In genomic region chr12:54932691-54933090, GRCh38 we compare ENCODE assay signal across 10 cellular contexts. TPM values are rescaled to one million over a fixed set of nuclear protein-coding genes. Genes with fewer than 3 reads are reported as not detected.
A peak's percentile ranks its signal among the peaks of the same experiment; 100 is the strongest.
DNase-seq lines count a peak whose midpoint lies in the region; ATAC-seq and TF ChIP-seq lines count a peak whose summit lies in the region.
"Had no signal": no experiment of that assay in that cellular context is flagged by ENCODE, and none has a peak within 500 bp of the region (broad histone marks: within the 10 kb centered on the region; RNA-seq: fewer than 3 reads in every experiment).

No MANE protein-coding gene starts in this region.

- no peaks in the 10 kb centered on the region for H3K27me3 ChIP-seq in MG63
- H3K27me3 ChIP-seq in esophagus muscularis mucosa = no peaks in the 10 kb centered on the region

- no peak for TF ChIP-seq POLR2A in esophagus muscularis mucosa (IDR thresholded peaks at IDR 0.05; ENCODE audit: low read depth)

- H3K4me1 Mint-ChIP-seq in activated CD8-positive, alpha-beta T cell treated with anti-CD3 and anti-CD28 coated beads, Interleukin-2, amount 10 ng/mL, durations not matched to agents 7 days and 5 days (ENCODE audit: low read depth) = peaks cover 55% of the 10 kb centered on the region

- H3K4me3 ChIP-seq in MG63 (no peak overlapping the region), esophagus muscularis mucosa (no peak overlapping the region)

- no peak overlapping the region for H3K27ac ChIP-seq in esophagus muscularis mucosa (replicated peaks in 1 of 4)
- H3K27ac ChIP-seq: HL-60 had no signal

- H3K27me3 Mint-ChIP-seq in activated CD8-positive, alpha-beta T cell treated with anti-CD3 and anti-CD28 coated beads, Interleukin-2, amount 10 ng/mL, durations not matched to agents 7 days and 5 days (ENCODE audit: low read depth) = no peaks in the 10 kb centered on the region

- H3K27ac Mint-ChIP-seq in activated CD8-positive, alpha-beta T cell treated with anti-CD3 and anti-CD28 coated beads, Interleukin-2, amount 10 ng/mL, durations not matched to agents 7 days and 5 days = peak overlapping the region; percentile 69

- intact Hi-C loops in left colon (cut with DNase I, micrococcal nuclease) = no loop called here
- intact Hi-C loops in esophagus muscularis mucosa (cut with DNase I) = no loop called here

- peaks cover 56% of the 10 kb centered on the region for H3K36me3 Mint-ChIP-seq in activated CD8-positive, alpha-beta T cell treated with anti-CD3 and anti-CD28 coated beads, Interleukin-2, amount 10 ng/mL, durations not matched to agents 7 days and 5 days (ENCODE audit: low read depth)

- CTCF ChIA-PET in activated CD8-positive, alpha-beta T cell treated with anti-CD3 and anti-CD28 coated beads, Interleukin-2, amount 10 ng/mL, durations not matched to agents 7 days and 5 days (lab: Charles Lee) = interaction anchor here (1.7 to 5.1 kb wide), 2 partner anchors 25 to 183 kb away, joined by 6 to 48 read pairs; no protein-coding TSS in a partner anchor

- H3K9me3 ChIP-seq in MG63 (peaks cover 6% of the 10 kb centered on the region; the same call in 1 of the 2 replicates), esophagus muscularis mucosa (peaks cover 0 to 14% (median 8%) of the 10 kb centered on the region in 4 donors)

- POLR2A ChIA-PET in activated CD8-positive, alpha-beta T cell treated with anti-CD3 and anti-CD28 coated beads, Interleukin-2, amount 10 ng/mL, durations not matched to agents 7 days and 5 days (lab: Charles Lee) = no interaction called here

- TF ChIP-seq CTCF in esophagus muscularis mucosa (IDR thresholded peaks at IDR 0.05) = no peak

- no peak overlapping the region for H3K4me3 Mint-ChIP-seq in activated CD8-positive, alpha-beta T cell treated with anti-CD3 and anti-CD28 coated beads, Interleukin-2, amount 10 ng/mL, durations not matched to agents 7 days and 5 days

- WGBS in esophagus muscularis mucosa = 72% methylated on average over 2 of the region's 2 CpGs

- TF ChIP-seq EP300 in esophagus muscularis mucosa (IDR thresholded peaks at IDR 0.05) = no peak

- no peak for ATAC-seq in activated CD8-positive, alpha-beta T cell treated with anti-CD3 and anti-CD28 coated beads, Interleukin-2, amount 10 ng/mL, durations not matched to agents 7 days and 5 days
- no peak for ATAC-seq in left colon

- no peaks in the 10 kb centered on the region for H3K4me1 ChIP-seq in esophagus muscularis mucosa

- H3K36me3 ChIP-seq in MG63 = no peaks in the 10 kb centered on the region
- H3K36me3 ChIP-seq in esophagus muscularis mucosa = no peaks in the 10 kb centered on the region

- H3K9me3 Mint-ChIP-seq in activated CD8-positive, alpha-beta T cell treated with anti-CD3 and anti-CD28 coated beads, Interleukin-2, amount 10 ng/mL, durations not matched to agents 7 days and 5 days (ENCODE audit: insufficient read depth) = peaks cover 36% of the 10 kb centered on the region

- DNase-seq in NCI-H524 (lab: John Stamatoyannopoulos, UW) = peak; percentile 10 to 41
- DNase-seq in NCI-H524 treated with DMSO at 0.1 percent for 48 hours (lab: John Stamatoyannopoulos, UW) = no peak
- peak; percentile 11 for DNase-seq in MG63
- no peak for DNase-seq in activated CD8-positive, alpha-beta T cell treated with anti-CD3 and anti-CD28 coated beads, Interleukin-2, amount 10 ng/mL, durations not matched to agents 7 days and 5 days
- peak; percentile 6 to 28 for DNase-seq in left colon
- DNase-seq in middle frontal gyrus (ENCODE audit: extremely low spot score, low spot score) = no peak
- no peak for DNase-seq in SKM-1 treated with dmso at 0.1 percent for 144 hours (lab: John Stamatoyannopoulos, UW; ENCODE audit: unreplicated experiment)
- DNase-seq in esophagus muscularis mucosa (ENCODE audit: extremely low spot score) = no peak

RNA-seq across cellular contexts. Expression of gene TESPA1, which starts 51.9 kb away (rescaled TPM):
- total RNA-seq in MG63 (2014; rRNA removed; shearing (Covaris generic); ENCODE audit: low replicate concordance) = not detected in 2 replicates
- 10 to 100 TPM; 81.0 to 84.6 TPM for total RNA-seq in activated CD8-positive, alpha-beta T cell treated with anti-CD3 and anti-CD28 coated beads, Interleukin-2, amount 10 ng/mL, durations not matched to agents 7 days and 5 days
- total RNA-seq in left colon (1 to 10 TPM in 1 of 2 donors, under 1 TPM in 1; 0.55 to 1.8 TPM), esophagus muscularis mucosa (1 to 10 TPM; 1.1 to 4.6 (median 2.6) TPM)
- total RNA-seq: fibroblast of lung had no signal

Comparison
In these comparisons a context has a peak if more than half of its experiments do, and no peak if none do; other contexts are left out.
1. DNase-seq: peak in NCI-H524 (2 of 2), MG63 (single experiment) and left colon (2 of 2); none in NCI-H524 treated with DMSO at 0.1 percent for 48 hours (single experiment), activated CD8-positive, alpha-beta T cell treated with anti-CD3 and anti-CD28 coated beads, Interleukin-2, amount 10 ng/mL, durations not matched to agents 7 days and 5 days (single experiment), middle frontal gyrus (single experiment), SKM-1 treated with dmso at 0.1 percent for 144 hours (single experiment) and esophagus muscularis mucosa (single experiment).
2. RNA of gene TESPA1, which starts 51.9 kb away (total RNA-seq): 81.0 to 84.6 TPM in activated CD8-positive, alpha-beta T cell treated with anti-CD3 and anti-CD28 coated beads, Interleukin-2, amount 10 ng/mL, durations not matched to agents 7 days and 5 days; 1.1 to 4.6 TPM in esophagus muscularis mucosa, 0.55 to 1.8 TPM in left colon and not detected in MG63; every median in the first group is over 10 times any median in the second.